18 cellular contexts compared by ENCODE assay signal in genomic region chr7:45576249-45576929, GRCh38. TPM values are rescaled to one million over a fixed set of nuclear protein-coding genes. Genes with fewer than 3 reads are reported as not detected.
A peak's percentile ranks its signal among the peaks of the same experiment; 100 is the strongest.
DNase-seq lines count a peak whose midpoint lies in the region; ATAC-seq and TF ChIP-seq lines count a peak whose summit lies in the region.
"Had no signal": no experiment of that assay in that cellular context is flagged by ENCODE, and none has a peak within 500 bp of the region (broad histone marks: within the 10 kb centered on the region; RNA-seq: fewer than 3 reads in every experiment).

No MANE protein-coding gene starts in this region.

- H3K4me3 Mint-ChIP-seq in activated T-cell treated with anti-CD3 and anti-CD28 coated beads, Interleukin-2, amount 50 U/mL, for 72 hours: peak overlapping the region; percentile 80 to 82
- no peak overlapping the region for H3K4me3 Mint-ChIP-seq in activated T-cell treated with anti-CD3 and anti-CD28 coated beads, Interleukin-2, amount 50 U/mL, for 4 hours
- H3K4me3 Mint-ChIP-seq: central memory CD8-positive, alpha-beta T cell; effector memory CD8-positive, alpha-beta T cell had no signal

- H3K27ac ChIP-seq in heart left ventricle (no peak overlapping the region), Peyer's patch (no peak overlapping the region), testis (no peak overlapping the region)

- H3K9me3 ChIP-seq in heart left ventricle: no peaks in the 10 kb centered on the region
- no peaks in the 10 kb centered on the region for H3K9me3 ChIP-seq in Peyer's patch
- H3K9me3 ChIP-seq in testis: no peaks in the 10 kb centered on the region

- no peak overlapping the region for H3K27ac Mint-ChIP-seq in activated T-cell treated with anti-CD3 and anti-CD28 coated beads, Interleukin-2, amount 50 U/mL, for 72 hours
- H3K27ac Mint-ChIP-seq: effector memory CD8-positive, alpha-beta T cell; naive B cell had no signal

- H3K36me3 ChIP-seq in heart left ventricle: no peaks in the 10 kb centered on the region
- H3K36me3 ChIP-seq in Peyer's patch: no peaks in the 10 kb centered on the region
- no peaks in the 10 kb centered on the region for H3K36me3 ChIP-seq in testis (ENCODE audit: low read depth, missing control alignments)

- TF ChIP-seq POLR2A in heart left ventricle (IDR thresholded peaks at IDR 0.05): no peak
- TF ChIP-seq POLR2A in Peyer's patch (IDR thresholded peaks at IDR 0.05): no peak
- no peak for TF ChIP-seq POLR2A in testis (IDR thresholded peaks at IDR 0.05)

- H3K4me1 ChIP-seq in heart left ventricle (peaks cover 0 to 21% (median 9%) of the 10 kb centered on the region in 12 donors), Peyer's patch (peaks cover 0 to 10% (median 0%) of the 10 kb centered on the region in 4 donors), testis (peaks cover 2% of the 10 kb centered on the region)

- no peak for DNase-seq in activated T-cell treated with anti-CD3 and anti-CD28 coated beads, Interleukin-2, amount 50 U/mL, for 72 hours
- DNase-seq in activated T-cell treated with anti-CD3 and anti-CD28 coated beads, Interleukin-2, amount 50 U/mL, for 4 hours: no peak
- peak; percentile 37 for DNase-seq in SK-MEL-5 (ENCODE audit: low read depth, low spot score)
- DNase-seq in heart left ventricle: no peak
- no peak for DNase-seq in sciatic nerve (ENCODE audit: low spot score)
- no peak for DNase-seq in Peyer's patch
- no peak for DNase-seq in testis
- no peak for DNase-seq in NCI-H1694 treated with DMSO at 0.1 percent for 48 hours (lab: John Stamatoyannopoulos, UW)
- DNase-seq: ACHN; activated CD4-positive, alpha-beta T cell treated with anti-CD3 and anti-CD28 coated beads, Interleukin-2, amount 50 U/mL, for 1 hour; activated T-cell treated with anti-CD3 and anti-CD28 coated beads, Interleukin-2, amount 50 U/mL, for 48 hours; effector memory CD8-positive, alpha-beta T cell; Karpas-422; naive B cell; NCI-H1105 treated with DMSO at 0.1 percent for 48 hours; SIG-M5; T1000 had no signal

- H3K36me3 Mint-ChIP-seq in activated T-cell treated with anti-CD3 and anti-CD28 coated beads, Interleukin-2, amount 50 U/mL, for 72 hours (ENCODE audit: insufficient read depth in 2 of 2): peaks cover 0 to 6% of the 10 kb centered on the region in 2 donors
- H3K36me3 Mint-ChIP-seq in activated T-cell treated with anti-CD3 and anti-CD28 coated beads, Interleukin-2, amount 50 U/mL, for 4 hours (ENCODE audit: insufficient read depth): no peaks in the 10 kb centered on the region

- 62 to 71% (median 71%) methylated on average over 12 of the region's 12 CpGs for WGBS in heart left ventricle, 4 donors
- WGBS in testis, 2 donors: 33 to 44% methylated on average over 12 of the region's 12 CpGs

- intact Hi-C loops in heart left ventricle (cut with DNase I) (no loop called here), sciatic nerve (cut with DNase I) (no loop called here), testis (cut with DNase I; ENCODE audit: low total_unique reads) (no loop called here)

- H3K9me3 Mint-ChIP-seq in activated T-cell treated with anti-CD3 and anti-CD28 coated beads, Interleukin-2, amount 50 U/mL, for 72 hours: no peaks in the 10 kb centered on the region
- no peaks in the 10 kb centered on the region for H3K9me3 Mint-ChIP-seq in activated T-cell treated with anti-CD3 and anti-CD28 coated beads, Interleukin-2, amount 50 U/mL, for 4 hours
- H3K9me3 Mint-ChIP-seq: central memory CD8-positive, alpha-beta T cell; effector memory CD8-positive, alpha-beta T cell had no signal

- H3K4me1 Mint-ChIP-seq in activated T-cell treated with anti-CD3 and anti-CD28 coated beads, Interleukin-2, amount 50 U/mL, for 72 hours (ENCODE audit: low read depth): no peaks in the 10 kb centered on the region
- peaks cover 2% of the 10 kb centered on the region for H3K4me1 Mint-ChIP-seq in activated T-cell treated with anti-CD3 and anti-CD28 coated beads, Interleukin-2, amount 50 U/mL, for 4 hours (ENCODE audit: low read depth)
- H3K4me1 Mint-ChIP-seq: central memory CD8-positive, alpha-beta T cell had no signal

- H3K4me3 ChIP-seq in heart left ventricle (peak overlapping the region in 9 of 12 donors; percentile 57 to 84 (median 64)), Peyer's patch (no peak overlapping the region), testis (no peak overlapping the region)

- H3K27me3 ChIP-seq in heart left ventricle (peaks cover 0 to 45% (median 19%) of the 10 kb centered on the region in 9 donors), Peyer's patch (peaks cover 0 to 20% of the 10 kb centered on the region in 2 donors), testis (no peaks in the 10 kb centered on the region)

- in situ Hi-C loops in SK-MEL-5 (cut with HindIII; ENCODE audit: low pct_unique_long_range_greater_than_20kb, low sequenced_read_pairs): no loop called here

- TF ChIP-seq CTCF in heart left ventricle (IDR thresholded peaks at IDR 0.05): no peak
- TF ChIP-seq CTCF in Peyer's patch (IDR thresholded peaks at IDR 0.05): no peak
- TF ChIP-seq CTCF in testis (IDR thresholded peaks at IDR 0.05): no peak

- H3K27me3 Mint-ChIP-seq in activated T-cell treated with anti-CD3 and anti-CD28 coated beads, Interleukin-2, amount 50 U/mL, for 72 hours (ENCODE audit: low read depth): peaks cover 45% of the 10 kb centered on the region
- peaks cover 49% of the 10 kb centered on the region for H3K27me3 Mint-ChIP-seq in activated T-cell treated with anti-CD3 and anti-CD28 coated beads, Interleukin-2, amount 50 U/mL, for 4 hours (ENCODE audit: low read depth)

- ATAC-seq in activated T-cell treated with anti-CD3 and anti-CD28 coated beads, Interleukin-2, amount 50 U/mL, for 72 hours (replicated peaks in 1 of 2): no peak
- no peak for ATAC-seq in activated T-cell treated with anti-CD3 and anti-CD28 coated beads, Interleukin-2, amount 50 U/mL, for 4 hours
- ATAC-seq in heart left ventricle: peak in 1 of 4 donors; percentile 28
- peak; percentile 13 for ATAC-seq in sciatic nerve
- ATAC-seq: effector memory CD8-positive, alpha-beta T cell had no signal

RNA-seq across cellular contexts. Expression of gene ADCY1, which starts 2.2 kb away (rescaled TPM):
- total RNA-seq in activated T-cell treated with anti-CD3 and anti-CD28 coated beads, Interleukin-2, amount 50 U/mL, for 72 hours: 10 to 100 TPM; 52.3 to 58.9 TPM
- total RNA-seq in activated T-cell treated with anti-CD3 and anti-CD28 coated beads, Interleukin-2, amount 50 U/mL, for 4 hours: under 1 TPM; 0.05 to 0.26 (median 0.20) TPM
- total RNA-seq in SK-MEL-5 (2014; rRNA removed; shearing (Covaris generic)): 39.9 and 41.4 TPM in 2 replicates
- 60.1 and 84.5 TPM in 2 replicates for polyA plus RNA-seq in SK-MEL-5 (2015; cell fraction: cytosol; rRNA removed)
- 29.6 and 32.3 TPM in 2 replicates for polyA plus RNA-seq in SK-MEL-5 (2015; cell fraction: nucleus; rRNA removed)
- total RNA-seq in heart left ventricle (10 to 100 TPM in 1 of 9 donors, 1 to 10 TPM in 8; 2.6 to 10.8 (median 4.3) TPM), sciatic nerve (5.5 TPM), Peyer's patch (1 to 10 TPM in 1 of 4 donors, under 1 TPM in 3; under 0.01 to 1.5 (median 0.18) TPM), testis (10 to 100 TPM; 13.7 to 14.1 TPM)
- polyA plus RNA-seq in heart left ventricle (1 to 10 TPM in 1 of 2 donors, under 1 TPM in 1; 0.73 to 1.4 TPM), testis (ENCODE audit: insufficient read depth, low read depth, low replicate concordance) (6.6 TPM)

Comparison
In these comparisons a context has a peak if more than half of its experiments do, and no peak if none do; other contexts are left out.
1. H3K4me3 ChIP-seq: peak in heart left ventricle (9 of 12); none in Peyer's patch (0 of 4) and testis (0 of 2).